9 cellular contexts compared by ENCODE assay signal in the genomic region with DNA sequence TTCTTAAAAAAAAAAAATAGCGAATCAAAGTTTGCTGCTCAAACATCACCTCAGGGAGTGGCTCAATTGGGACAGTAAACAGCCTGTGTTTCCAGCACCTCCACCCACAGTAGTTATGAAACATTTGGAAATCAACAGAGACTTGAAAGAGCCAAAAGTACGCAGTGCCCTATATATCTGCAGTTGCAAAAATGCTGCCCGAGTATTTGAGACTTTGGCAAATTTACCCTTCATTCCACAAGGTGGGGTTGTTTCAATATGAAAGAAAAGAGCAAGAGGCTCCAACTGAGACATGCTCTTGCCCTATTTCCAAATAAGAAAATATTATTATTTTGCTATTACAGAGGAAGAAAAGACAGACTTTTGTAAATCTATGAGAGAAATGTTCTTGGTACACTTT.
DNase-seq lines count a peak whose midpoint lies in the region; ATAC-seq and TF ChIP-seq lines count a peak whose summit lies in the region.
"Had no signal": no experiment of that assay in that cellular context is flagged by ENCODE, and none has a peak within 500 bp of the region (broad histone marks: within the 10 kb centered on the region; RNA-seq: fewer than 3 reads in every experiment).

No MANE protein-coding gene starts in this region.

- in situ Hi-C loops in GM13977 (cut with MboI; ENCODE audit: low pct_unique_long_range_greater_than_20kb, low sequenced_read_pairs, unreplicated experiment), result no loop called here

- no peak for ATAC-seq in GM19397 (IDR thresholded peaks at IDR 0.05; ENCODE audit: unreplicated experiment)
- no peak for ATAC-seq in HG02938 (IDR thresholded peaks at IDR 0.05; ENCODE audit: unreplicated experiment)

- H3K4me3 ChIP-seq in choroid plexus epithelial cell (ENCODE audit: low read depth, low read length), result no peak overlapping the region
- H3K4me3 ChIP-seq: SJSA1 had no signal

- TF ChIP-seq CTCF in GM13977 (IDR thresholded peaks at IDR 0.05; ENCODE audit: extremely low read depth, insufficient read depth, missing control alignments), result peak; percentile 47
- peak; percentile 74 for TF ChIP-seq CTCF in choroid plexus epithelial cell (conservative IDR thresholded peaks at IDR 0.05; ENCODE audit: low read depth, low read length)

- no peak for DNase-seq in GM13977 (ENCODE audit: low spot score)
- peak; percentile 4 for DNase-seq in NCI-H460 (ENCODE audit: extremely low read depth, low read depth)
- DNase-seq in choroid plexus epithelial cell (ENCODE audit: low read depth), result peak; percentile 84
- DNase-seq in non-pigmented ciliary epithelial cell (ENCODE audit: low read depth), result peak; percentile 34
- no peak for DNase-seq in activated gamma-delta T cell (lab: John Stamatoyannopoulos, UW)
- no peak for DNase-seq in GOT3 (lab: John Stamatoyannopoulos, UW)

Comparison
In these comparisons a context has a peak if more than half of its experiments do, and no peak if none do; other contexts are left out.
1. DNase-seq: peak in NCI-H460 (single experiment), choroid plexus epithelial cell (single experiment) and non-pigmented ciliary epithelial cell (single experiment); none in GM13977 (single experiment), activated gamma-delta T cell (single experiment) and GOT3 (single experiment).